In genomic region chr22:25774575-25775026, GRCh38 we compare ENCODE assay signal across 11 cellular contexts. TPM values are rescaled to one million over a fixed set of nuclear protein-coding genes. Genes with fewer than 3 reads are reported as not detected.
DNase-seq lines count a peak whose midpoint lies in the region; ATAC-seq and TF ChIP-seq lines count a peak whose summit lies in the region.
"Had no signal": no experiment of that assay in that cellular context is flagged by ENCODE, and none has a peak within 500 bp of the region (broad histone marks: within the 10 kb centered on the region; RNA-seq: fewer than 3 reads in every experiment).

No MANE protein-coding gene starts in this region.

- DNase-seq in NCI-H2107 treated with DMSO at 0.1 percent for 48 hours (lab: John Stamatoyannopoulos, UW; ENCODE audit: unreplicated experiment) (peak; percentile 1), NCI-H2107 (lab: John Stamatoyannopoulos, UW) (no peak), LNCaP clone FGC (ENCODE audit: low read depth) (no peak), chondrocyte (ENCODE audit: low spot score) (no peak), osteocyte (ENCODE audit: extremely low spot score, unreplicated experiment) (no peak), SW480 (ENCODE audit: low spot score) (no peak)
- DNase-seq: NCI-H187 had no signal

- TF ChIP-seq CTCF in LNCaP clone FGC (IDR thresholded peaks at IDR 0.05; ENCODE audit: control insufficient read depth, extremely low read depth, insufficient read depth) (peak; percentile 15; the same call in 1 of the 2 replicates), chondrocyte (IDR thresholded peaks at IDR 0.05) (peak; percentile 75), osteocyte (IDR thresholded peaks at IDR 0.05) (peak; percentile 51)

- H3K27ac Mint-ChIP-seq in chondrocyte (ENCODE audit: unreplicated experiment) (no peak overlapping the region), osteocyte (ENCODE audit: unreplicated experiment) (no peak overlapping the region)

- no peaks in the 10 kb centered on the region for H3K9me3 Mint-ChIP-seq in chondrocyte (ENCODE audit: low read depth)
- no peaks in the 10 kb centered on the region for H3K9me3 Mint-ChIP-seq in osteocyte (ENCODE audit: unreplicated experiment)

- H3K27me3 Mint-ChIP-seq in chondrocyte (ENCODE audit: low read depth) (peaks cover 3% of the 10 kb centered on the region), osteocyte (ENCODE audit: unreplicated experiment) (peaks cover 5% of the 10 kb centered on the region)

- H3K4me3 ChIP-seq in LNCaP clone FGC (ENCODE audit: low read depth, low read length), result no peak overlapping the region
- H3K4me3 ChIP-seq: BLaER1 treated with 17β-estradiol and CSF1 and Interleukin-3, amounts not matched to agents 10 nM and 100 nM; HAP-1 had no signal

- ATAC-seq in GM21619 (IDR thresholded peaks at IDR 0.05; ENCODE audit: unreplicated experiment) (no peak), HG03520 (IDR thresholded peaks at IDR 0.05; ENCODE audit: unreplicated experiment) (no peak)

- no peaks in the 10 kb centered on the region for H3K36me3 Mint-ChIP-seq in chondrocyte (ENCODE audit: low read depth)
- no peaks in the 10 kb centered on the region for H3K36me3 Mint-ChIP-seq in osteocyte (ENCODE audit: unreplicated experiment)

- H3K4me1 Mint-ChIP-seq in chondrocyte (ENCODE audit: low read depth) (peaks cover 4% of the 10 kb centered on the region), osteocyte (ENCODE audit: unreplicated experiment) (no peaks in the 10 kb centered on the region)

- no peak overlapping the region for H3K4me3 Mint-ChIP-seq in chondrocyte (ENCODE audit: unreplicated experiment)
- H3K4me3 Mint-ChIP-seq in osteocyte (ENCODE audit: unreplicated experiment), result no peak overlapping the region

RNA-seq across cellular contexts. Expression of gene MYO18B, which starts 32.6 kb away (rescaled TPM):
- total RNA-seq in chondrocyte (0.10 to 0.20 TPM in 2 of 3 replicates, not detected in the other), osteocyte (not detected in 2 replicates)

Comparison
In these comparisons a context has a peak if more than half of its experiments do, and no peak if none do; other contexts are left out.
1. CTCF ChIP-seq: peak in every context shown above with its lines; median percentile 75 in chondrocyte; 51 in osteocyte; 15 in LNCaP clone FGC.